Comparison of ENCODE assay signal across 1 cellular context in the genomic region with DNA sequence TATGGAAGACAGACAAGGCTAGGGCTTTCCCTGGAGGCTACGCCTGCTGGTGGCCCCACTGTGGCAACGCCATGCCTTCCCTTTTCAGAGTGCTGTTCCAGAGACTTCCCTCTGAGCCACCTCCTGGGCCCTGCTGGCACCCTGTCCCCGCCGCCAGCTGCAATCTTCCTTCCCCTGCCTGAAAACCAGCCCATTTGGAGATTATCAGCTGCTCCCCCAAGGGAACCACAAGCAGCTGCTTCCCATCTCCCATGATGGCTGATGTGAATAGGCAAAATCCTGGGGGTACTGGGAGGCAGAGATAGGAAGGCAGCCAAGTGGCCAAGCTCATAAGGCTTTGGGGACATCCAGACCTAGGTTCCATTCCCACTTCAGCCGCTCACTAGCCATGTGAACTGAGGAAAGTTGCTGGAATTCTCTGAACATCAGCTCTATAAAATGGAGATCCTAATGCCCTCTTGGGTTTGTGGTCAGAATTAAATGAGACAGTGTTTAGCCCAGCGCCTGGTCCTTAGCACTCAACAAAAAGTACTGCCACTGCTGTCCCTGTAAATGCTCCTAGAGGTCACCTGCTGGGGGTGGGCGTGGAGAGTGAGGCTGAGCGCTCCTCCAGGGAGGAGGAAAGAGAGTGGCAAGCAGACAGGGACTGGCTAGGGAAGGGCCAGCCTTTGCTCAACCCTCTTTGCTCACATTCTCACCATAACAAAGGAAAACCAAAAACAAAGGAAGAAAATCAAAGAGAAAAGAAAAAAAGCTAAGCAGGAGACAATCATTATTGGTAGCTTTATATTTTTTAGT.
A peak's percentile ranks its signal among the peaks of the same experiment; 100 is the strongest.
TF ChIP-seq lines count a peak whose summit lies in the region.

No MANE protein-coding gene starts in this region.

TF ChIP-seq in K562, 482 proteins besides CTCF, POLR2A, EP300 and RAD21 (continued from another document and continues in another):
- TF ChIP-seq ZNF224 (CRISPR knock-in tag; IDR thresholded peaks at IDR 0.05) (no peak), ELF2 (CRISPR knock-in tag; IDR thresholded peaks at IDR 0.05) (no peak), PCBP2 (IDR thresholded peaks at IDR 0.05; ENCODE audit: low read depth, low read length, poor library complexity, severe bottlenecking) (no peak), TOE1 (IDR thresholded peaks at IDR 0.05; ENCODE audit: borderline replicate concordance) (no peak), TOE1 (CRISPR knock-in tag; IDR thresholded peaks at IDR 0.05; ENCODE audit: borderline replicate concordance, low read depth) (no peak), DPF2 (IDR thresholded peaks at IDR 0.05) (peak; percentile 93), SIRT6 (IDR thresholded peaks at IDR 0.05; ENCODE audit: low read depth, low read length) (no peak), ZNF384 (IDR thresholded peaks at IDR 0.05; ENCODE audit: low read depth, low read length) (no peak), PHB2 (IDR thresholded peaks at IDR 0.05; ENCODE audit: low read depth) (peak; percentile 97), POLR2AphosphoS5 (IDR thresholded peaks at IDR 0.05; ENCODE audit: control insufficient read depth, insufficient read depth, low read depth, low read length) (peak; percentile 99), NR1H2 (CRISPR knock-in tag; IDR thresholded peaks at IDR 0.05) (no peak), ZNF165 (CRISPR knock-in tag; IDR thresholded peaks at IDR 0.05; ENCODE audit: borderline replicate concordance) (no peak), NCOA4 (IDR thresholded peaks at IDR 0.05; ENCODE audit: partially characterized antibody) (peak; percentile 74), MCM2 (IDR thresholded peaks at IDR 0.05; ENCODE audit: low read depth) (no peak), SAFB2 (IDR thresholded peaks at IDR 0.05; ENCODE audit: borderline replicate concordance, low read depth, low read length, severe bottlenecking) (no peak), CREBBP (IDR thresholded peaks at IDR 0.05; ENCODE audit: low read depth, low read length) (no peak), FOXM1 (IDR thresholded peaks at IDR 0.05; ENCODE audit: low read depth) (peak; percentile 91), FOXM1 (CRISPR knock-in tag; IDR thresholded peaks at IDR 0.05; ENCODE audit: low read depth) (no peak), RBM25 (IDR thresholded peaks at IDR 0.05; ENCODE audit: low read depth, low read length, severe bottlenecking) (no peak), ZFP36 (IDR thresholded peaks at IDR 0.05; ENCODE audit: low read depth, low read length, partially characterized antibody) (no peak), ZNF589 (CRISPR knock-in tag; IDR thresholded peaks at IDR 0.05; ENCODE audit: low read depth) (peak; percentile 96), ELF4 (CRISPR knock-in tag; IDR thresholded peaks at IDR 0.05) (peak; percentile 97), ZNF253 (CRISPR knock-in tag; conservative IDR thresholded peaks at IDR 0.05) (no peak), MCM5 (IDR thresholded peaks at IDR 0.05; ENCODE audit: low read depth) (no peak), BACH1 (tag; IDR thresholded peaks at IDR 0.05) (0 out of 2 replicates have a peak, but pooled peaks have one; percentile 26), JUND (IDR thresholded peaks at IDR 0.05; ENCODE audit: borderline replicate concordance, low read depth, low read length) (0 out of 2 replicates have a peak, but pooled peaks have one; percentile 38), JUND (tag; IDR thresholded peaks at IDR 0.05; ENCODE audit: borderline replicate concordance, low read depth, low read length) (no peak; the same call in 2 of the 3 replicates), MAZ (CRISPR knock-in tag; conservative IDR thresholded peaks at IDR 0.05 in 1 of 2, IDR thresholded peaks at IDR 0.05 in 1 of 2) (peak in 1 of 2 experiments; percentile 86; a peak in 2 of 4 replicates), ZNF707 (CRISPR knock-in tag; conservative IDR thresholded peaks at IDR 0.05) (no peak), ZZZ3 (IDR thresholded peaks at IDR 0.05) (no peak), SIN3A (IDR thresholded peaks at IDR 0.05; ENCODE audit: borderline replicate concordance in 2 of 2, control insufficient read depth in 1 of 2, low read depth in 2 of 2, low read length in 2 of 2) (no peak), GTF2E2 (tag; IDR thresholded peaks at IDR 0.05) (no peak), ZNF75A (CRISPR knock-in tag; IDR thresholded peaks at IDR 0.05) (no peak)
- TF ChIP-seq, protein P1, sequence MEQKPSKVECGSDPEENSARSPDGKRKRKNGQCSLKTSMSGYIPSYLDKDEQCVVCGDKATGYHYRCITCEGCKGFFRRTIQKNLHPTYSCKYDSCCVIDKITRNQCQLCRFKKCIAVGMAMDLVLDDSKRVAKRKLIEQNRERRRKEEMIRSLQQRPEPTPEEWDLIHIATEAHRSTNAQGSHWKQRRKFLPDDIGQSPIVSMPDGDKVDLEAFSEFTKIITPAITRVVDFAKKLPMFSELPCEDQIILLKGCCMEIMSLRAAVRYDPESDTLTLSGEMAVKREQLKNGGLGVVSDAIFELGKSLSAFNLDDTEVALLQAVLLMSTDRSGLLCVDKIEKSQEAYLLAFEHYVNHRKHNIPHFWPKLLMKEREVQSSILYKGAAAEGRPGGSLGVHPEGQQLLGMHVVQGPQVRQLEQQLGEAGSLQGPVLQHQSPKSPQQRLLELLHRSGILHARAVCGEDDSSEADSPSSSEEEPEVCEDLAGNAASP (IDR thresholded peaks at IDR 0.05), result no peak
- TF ChIP-seq, protein P2, sequence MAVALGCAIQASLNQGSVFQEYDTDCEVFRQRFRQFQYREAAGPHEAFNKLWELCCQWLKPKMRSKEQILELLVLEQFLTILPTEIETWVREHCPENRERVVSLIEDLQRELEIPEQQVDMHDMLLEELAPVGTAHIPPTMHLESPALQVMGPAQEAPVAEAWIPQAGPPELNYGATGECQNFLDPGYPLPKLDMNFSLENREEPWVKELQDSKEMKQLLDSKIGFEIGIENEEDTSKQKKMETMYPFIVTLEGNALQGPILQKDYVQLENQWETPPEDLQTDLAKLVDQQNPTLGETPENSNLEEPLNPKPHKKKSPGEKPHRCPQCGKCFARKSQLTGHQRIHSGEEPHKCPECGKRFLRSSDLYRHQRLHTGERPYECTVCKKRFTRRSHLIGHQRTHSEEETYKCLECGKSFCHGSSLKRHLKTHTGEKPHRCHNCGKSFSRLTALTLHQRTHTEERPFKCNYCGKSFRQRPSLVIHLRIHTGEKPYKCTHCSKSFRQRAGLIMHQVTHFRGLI (CRISPR knock-in tag; IDR thresholded peaks at IDR 0.05), result peak; percentile 69; the same call in 1 of the 2 replicates
- TF ChIP-seq, protein P3, sequence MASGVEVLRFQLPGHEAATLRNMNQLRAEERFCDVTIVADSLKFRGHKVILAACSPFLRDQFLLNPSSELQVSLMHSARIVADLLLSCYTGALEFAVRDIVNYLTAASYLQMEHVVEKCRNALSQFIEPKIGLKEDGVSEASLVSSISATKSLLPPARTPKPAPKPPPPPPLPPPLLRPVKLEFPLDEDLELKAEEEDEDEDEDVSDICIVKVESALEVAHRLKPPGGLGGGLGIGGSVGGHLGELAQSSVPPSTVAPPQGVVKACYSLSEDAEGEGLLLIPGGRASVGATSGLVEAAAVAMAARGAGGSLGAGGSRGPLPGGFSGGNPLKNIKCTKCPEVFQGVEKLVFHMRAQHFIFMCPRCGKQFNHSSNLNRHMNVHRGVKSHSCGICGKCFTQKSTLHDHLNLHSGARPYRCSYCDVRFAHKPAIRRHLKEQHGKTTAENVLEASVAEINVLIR (CRISPR knock-in tag; IDR thresholded peaks at IDR 0.05), result peak; percentile 47; the same call in 1 of the 2 replicates
- TF ChIP-seq, protein P4, sequence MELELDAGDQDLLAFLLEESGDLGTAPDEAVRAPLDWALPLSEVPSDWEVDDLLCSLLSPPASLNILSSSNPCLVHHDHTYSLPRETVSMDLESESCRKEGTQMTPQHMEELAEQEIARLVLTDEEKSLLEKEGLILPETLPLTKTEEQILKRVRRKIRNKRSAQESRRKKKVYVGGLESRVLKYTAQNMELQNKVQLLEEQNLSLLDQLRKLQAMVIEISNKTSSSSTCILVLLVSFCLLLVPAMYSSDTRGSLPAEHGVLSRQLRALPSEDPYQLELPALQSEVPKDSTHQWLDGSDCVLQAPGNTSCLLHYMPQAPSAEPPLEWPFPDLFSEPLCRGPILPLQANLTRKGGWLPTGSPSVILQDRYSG (tag; conservative IDR thresholded peaks at IDR 0.05; ENCODE audit: low read depth), result peak; percentile 92
- TF ChIP-seq, protein P5, sequence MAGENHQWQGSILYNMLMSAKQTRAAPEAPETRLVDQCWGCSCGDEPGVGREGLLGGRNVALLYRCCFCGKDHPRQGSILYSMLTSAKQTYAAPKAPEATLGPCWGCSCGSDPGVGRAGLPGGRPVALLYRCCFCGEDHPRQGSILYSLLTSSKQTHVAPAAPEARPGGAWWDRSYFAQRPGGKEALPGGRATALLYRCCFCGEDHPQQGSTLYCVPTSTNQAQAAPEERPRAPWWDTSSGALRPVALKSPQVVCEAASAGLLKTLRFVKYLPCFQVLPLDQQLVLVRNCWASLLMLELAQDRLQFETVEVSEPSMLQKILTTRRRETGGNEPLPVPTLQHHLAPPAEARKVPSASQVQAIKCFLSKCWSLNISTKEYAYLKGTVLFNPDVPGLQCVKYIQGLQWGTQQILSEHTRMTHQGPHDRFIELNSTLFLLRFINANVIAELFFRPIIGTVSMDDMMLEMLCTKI (IDR thresholded peaks at IDR 0.05; ENCODE audit: partially characterized antibody), result no peak
- TF ChIP-seq, protein P6, sequence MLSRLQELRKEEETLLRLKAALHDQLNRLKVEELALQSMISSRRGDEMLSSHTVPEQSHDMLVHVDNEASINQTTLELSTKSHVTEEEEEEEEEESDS (CRISPR knock-in tag; IDR thresholded peaks at IDR 0.05), result no peak
- TF ChIP-seq, protein P7, sequence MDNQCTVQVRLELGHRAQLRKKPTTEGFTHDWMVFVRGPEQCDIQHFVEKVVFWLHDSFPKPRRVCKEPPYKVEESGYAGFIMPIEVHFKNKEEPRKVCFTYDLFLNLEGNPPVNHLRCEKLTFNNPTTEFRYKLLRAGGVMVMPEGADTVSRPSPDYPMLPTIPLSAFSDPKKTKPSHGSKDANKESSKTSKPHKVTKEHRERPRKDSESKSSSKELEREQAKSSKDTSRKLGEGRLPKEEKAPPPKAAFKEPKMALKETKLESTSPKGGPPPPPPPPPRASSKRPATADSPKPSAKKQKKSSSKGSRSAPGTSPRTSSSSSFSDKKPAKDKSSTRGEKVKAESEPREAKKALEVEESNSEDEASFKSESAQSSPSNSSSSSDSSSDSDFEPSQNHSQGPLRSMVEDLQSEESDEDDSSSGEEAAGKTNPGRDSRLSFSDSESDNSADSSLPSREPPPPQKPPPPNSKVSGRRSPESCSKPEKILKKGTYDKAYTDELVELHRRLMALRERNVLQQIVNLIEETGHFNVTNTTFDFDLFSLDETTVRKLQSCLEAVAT (IDR thresholded peaks at IDR 0.05), result peak in 1 of 2 experiments; percentile 95; a peak in 2 of 4 replicates
- TF ChIP-seq, protein P8, sequence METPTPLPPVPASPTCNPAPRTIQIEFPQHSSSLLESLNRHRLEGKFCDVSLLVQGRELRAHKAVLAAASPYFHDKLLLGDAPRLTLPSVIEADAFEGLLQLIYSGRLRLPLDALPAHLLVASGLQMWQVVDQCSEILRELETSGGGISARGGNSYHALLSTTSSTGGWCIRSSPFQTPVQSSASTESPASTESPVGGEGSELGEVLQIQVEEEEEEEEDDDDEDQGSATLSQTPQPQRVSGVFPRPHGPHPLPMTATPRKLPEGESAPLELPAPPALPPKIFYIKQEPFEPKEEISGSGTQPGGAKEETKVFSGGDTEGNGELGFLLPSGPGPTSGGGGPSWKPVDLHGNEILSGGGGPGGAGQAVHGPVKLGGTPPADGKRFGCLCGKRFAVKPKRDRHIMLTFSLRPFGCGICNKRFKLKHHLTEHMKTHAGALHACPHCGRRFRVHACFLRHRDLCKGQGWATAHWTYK (CRISPR knock-in tag; IDR thresholded peaks at IDR 0.05), result peak; percentile 81
- TF ChIP-seq, protein P9, sequence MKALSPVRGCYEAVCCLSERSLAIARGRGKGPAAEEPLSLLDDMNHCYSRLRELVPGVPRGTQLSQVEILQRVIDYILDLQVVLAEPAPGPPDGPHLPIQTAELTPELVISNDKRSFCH (CRISPR knock-in tag; IDR thresholded peaks at IDR 0.05), result no peak
- TF ChIP-seq, protein P9 (tag; IDR thresholded peaks at IDR 0.05), result peak; percentile 61; the same call in 1 of the 2 replicates
